Comparison of ENCODE assay signal across 8 cellular contexts in the genomic region with DNA sequence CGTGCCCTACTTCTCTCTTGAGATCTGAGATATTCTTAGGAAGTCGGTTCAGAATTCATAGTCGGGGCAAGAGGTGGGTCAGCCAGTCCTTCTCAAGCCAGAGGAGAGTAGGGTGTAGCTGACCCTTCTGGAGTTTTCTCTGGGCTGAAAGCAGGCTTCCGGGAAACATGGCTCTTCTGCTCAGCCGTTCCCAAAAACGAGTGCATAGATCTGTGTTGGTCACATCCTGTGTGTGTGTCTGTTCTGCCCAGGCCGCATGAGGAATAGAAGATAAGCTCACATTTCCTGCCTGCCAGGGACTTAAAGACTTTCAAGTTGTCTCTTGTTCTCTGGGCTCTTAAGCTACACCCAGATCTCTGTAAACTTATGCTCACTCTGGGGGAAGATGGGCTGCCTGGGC.
DNase-seq lines count a peak whose midpoint lies in the region; ATAC-seq, FAIRE-seq and TF ChIP-seq lines count a peak whose summit lies in the region.

No MANE protein-coding gene starts in this region.

- H2AFZ ChIP-seq in keratinocyte (ENCODE audit: control insufficient read depth, low read length): peak overlapping the region; percentile 42

- H3K4me2 ChIP-seq in A549: no peak overlapping the region
- H3K4me2 ChIP-seq in keratinocyte (ENCODE audit: control insufficient read depth, extremely low read depth, insufficient read depth, low read depth, low read length): peak overlapping the region; percentile 63

- no peak for TF ChIP-seq RAD21 in A549 (conservative IDR thresholded peaks at IDR 0.05 in 1 of 2, IDR thresholded peaks at IDR 0.05 in 1 of 2)

- no peaks in the 10 kb centered on the region for H3K27me3 ChIP-seq in keratinocyte (ENCODE audit: control insufficient read depth, extremely low read depth, insufficient read depth, low read length)
- H3K27me3 ChIP-seq in esophagus muscularis mucosa: no peaks in the 10 kb centered on the region

- H3K36me3 ChIP-seq in keratinocyte (ENCODE audit: control insufficient read depth in 2 of 2, extremely low read depth in 1 of 2, insufficient read depth in 2 of 2, low read length in 2 of 2) (no peaks in the 10 kb centered on the region), esophagus muscularis mucosa (no peaks in the 10 kb centered on the region)

- peak overlapping the region; percentile 51 to 95; a peak in 5 of 6 replicates for H3K27ac ChIP-seq in A549
- H3K27ac ChIP-seq in keratinocyte (ENCODE audit: control insufficient read depth, insufficient read depth, low read length): peak overlapping the region; percentile 94
- H3K27ac ChIP-seq in esophagus muscularis mucosa (replicated peaks in 1 of 4): peak overlapping the region in 2 of 4 donors; percentile 15 to 23

- no peak overlapping the region for H3K4me3 ChIP-seq in A549
- H3K4me3 ChIP-seq in keratinocyte (ENCODE audit: control insufficient read depth in 2 of 3, extremely low read depth in 1 of 3, insufficient read depth in 2 of 3, low read depth in 1 of 3, low read length in 3 of 3): no peak overlapping the region
- no peak overlapping the region for H3K4me3 ChIP-seq in esophagus muscularis mucosa

- H3K27me3 Mint-ChIP-seq in IgD-negative memory B cell: no peaks in the 10 kb centered on the region
- H3K27me3 Mint-ChIP-seq in activated T-helper 17 cell treated with anti-CD3 and anti-CD28 coated beads, Interleukin-2, amount 50 U/mL, for 72 hours: no peaks in the 10 kb centered on the region

- CTCF ChIA-PET in A549 (lab: Yijun Ruan, JAX): interaction anchor here (1.1 to 2.9 kb wide), 5 partner anchors 9 to 116 kb away, joined by 3 to 17 read pairs (median 9); no protein-coding TSS in a partner anchor

- dilution Hi-C loops in keratinocyte (cut with MboI; ENCODE audit: extremely low pct_ligation_motif_present, low sequenced_read_pairs): no loop called here

- TF ChIP-seq CTCF in A549 (IDR thresholded peaks at IDR 0.05) (no peak), keratinocyte (optimal IDR thresholded peaks at IDR 0.05 in 1 of 3, IDR thresholded peaks at IDR 0.05 in 1 of 3, conservative IDR thresholded peaks at IDR 0.05 in 1 of 3; ENCODE audit: extremely low read depth in 1 of 3, insufficient read depth in 2 of 3, low read length in 3 of 3) (no peak), esophagus muscularis mucosa (IDR thresholded peaks at IDR 0.05) (no peak)

- H3K4me1 ChIP-seq in A549 (peaks cover 51% of the 10 kb centered on the region), keratinocyte (ENCODE audit: control insufficient read depth, extremely low read depth, insufficient read depth, low read length) (peaks cover 45% of the 10 kb centered on the region), esophagus muscularis mucosa (peaks cover 18 to 47% (median 28%) of the 10 kb centered on the region in 4 donors)

- no peaks in the 10 kb centered on the region for H3K79me2 ChIP-seq in keratinocyte (ENCODE audit: control insufficient read depth, insufficient read depth, low read length)

- TF ChIP-seq EP300 in A549 (IDR thresholded peaks at IDR 0.05) (no peak), esophagus muscularis mucosa (IDR thresholded peaks at IDR 0.05) (no peak)

- H3K4me3 Mint-ChIP-seq in IgD-negative memory B cell: peak overlapping the region in 2 of 4 donors; percentile 77 to 83
- H3K4me3 Mint-ChIP-seq in activated T-helper 17 cell treated with anti-CD3 and anti-CD28 coated beads, Interleukin-2, amount 50 U/mL, for 72 hours: peak overlapping the region; percentile 75

- TF ChIP-seq POLR2A in A549 (IDR thresholded peaks at IDR 0.05; ENCODE audit: low read length): no peak
- no peak for TF ChIP-seq POLR2A in esophagus muscularis mucosa (IDR thresholded peaks at IDR 0.05; ENCODE audit: low read depth)

- no peaks in the 10 kb centered on the region for H3K9me3 Mint-ChIP-seq in IgD-negative memory B cell
- no peaks in the 10 kb centered on the region for H3K9me3 Mint-ChIP-seq in activated T-helper 17 cell treated with anti-CD3 and anti-CD28 coated beads, Interleukin-2, amount 50 U/mL, for 72 hours

- H3K9ac ChIP-seq in keratinocyte (ENCODE audit: control insufficient read depth, extremely low read depth, insufficient read depth, low read length): peak overlapping the region; percentile 72

- no peaks in the 10 kb centered on the region for H4K20me1 ChIP-seq in keratinocyte (ENCODE audit: control insufficient read depth, extremely low read depth, insufficient read depth, low read length)

- intact Hi-C loops in esophagus muscularis mucosa (cut with DNase I): no loop called here

- no peak for DNase-seq in A549 (ENCODE audit: low read depth in 1 of 2, low spot score in 1 of 2)
- peak; percentile 82 for DNase-seq in keratinocyte (ENCODE audit: low read depth, low spot score)
- no peak for DNase-seq in esophagus muscularis mucosa (ENCODE audit: extremely low spot score)
- no peak for DNase-seq in GM03348 (ENCODE audit: low spot score)

- H3K9me3 ChIP-seq in A549 (no peaks in the 10 kb centered on the region), keratinocyte (ENCODE audit: control insufficient read depth, low read depth, low read length) (no peaks in the 10 kb centered on the region), esophagus muscularis mucosa (no peaks in the 10 kb centered on the region)

- FAIRE-seq in A549 (lab: Jason Lieb, UNC): no peak
- peak; percentile 99 for FAIRE-seq in keratinocyte (lab: Jason Lieb, UNC)

- POLR2A ChIA-PET in A549 (lab: Yijun Ruan, JAX): no interaction called here

- H3K4me1 Mint-ChIP-seq in IgD-negative memory B cell: peaks cover 28 to 36% (median 35%) of the 10 kb centered on the region in 3 donors
- peaks cover 64% of the 10 kb centered on the region for H3K4me1 Mint-ChIP-seq in activated T-helper 17 cell treated with anti-CD3 and anti-CD28 coated beads, Interleukin-2, amount 50 U/mL, for 72 hours

- no peaks in the 10 kb centered on the region for H3K9me1 ChIP-seq in keratinocyte (ENCODE audit: control insufficient read depth, extremely low read depth, insufficient read depth, low read length)

- H3K27ac Mint-ChIP-seq in IgD-negative memory B cell: peak overlapping the region; percentile 60 to 82 (median 64)
- H3K27ac Mint-ChIP-seq in activated T-helper 17 cell treated with anti-CD3 and anti-CD28 coated beads, Interleukin-2, amount 50 U/mL, for 72 hours: peak overlapping the region; percentile 95

- WGBS in A549 (ENCODE audit: missing lambda C conversion rate): 84% methylated on average over 7 of the region's 7 CpGs
- WGBS in esophagus muscularis mucosa: 76% methylated on average over 7 of the region's 7 CpGs

- H3K36me3 Mint-ChIP-seq in IgD-negative memory B cell: peaks cover 3% of the 10 kb centered on the region
- H3K36me3 Mint-ChIP-seq in activated T-helper 17 cell treated with anti-CD3 and anti-CD28 coated beads, Interleukin-2, amount 50 U/mL, for 72 hours (ENCODE audit: low read depth): peaks cover under 1% of the 10 kb centered on the region

- no peak for ATAC-seq in A549
- peak; percentile 71 for ATAC-seq in activated T-helper 17 cell treated with anti-CD3 and anti-CD28 coated beads, Interleukin-2, amount 50 U/mL, for 72 hours (replicated peaks)
- no peak for ATAC-seq in GM19397 (IDR thresholded peaks at IDR 0.05; ENCODE audit: unreplicated experiment)
- ATAC-seq in GM21786 (IDR thresholded peaks at IDR 0.05; ENCODE audit: unreplicated experiment): no peak

TF ChIP-seq in A549, 52 proteins besides CTCF, POLR2A, EP300 and RAD21 (continues in another document):
- TF ChIP-seq CHD4 (IDR thresholded peaks at IDR 0.05; ENCODE audit: borderline replicate concordance) (no peak), ESRRA (IDR thresholded peaks at IDR 0.05; ENCODE audit: borderline replicate concordance, low read length) (no peak)
- TF ChIP-seq, protein P1, sequence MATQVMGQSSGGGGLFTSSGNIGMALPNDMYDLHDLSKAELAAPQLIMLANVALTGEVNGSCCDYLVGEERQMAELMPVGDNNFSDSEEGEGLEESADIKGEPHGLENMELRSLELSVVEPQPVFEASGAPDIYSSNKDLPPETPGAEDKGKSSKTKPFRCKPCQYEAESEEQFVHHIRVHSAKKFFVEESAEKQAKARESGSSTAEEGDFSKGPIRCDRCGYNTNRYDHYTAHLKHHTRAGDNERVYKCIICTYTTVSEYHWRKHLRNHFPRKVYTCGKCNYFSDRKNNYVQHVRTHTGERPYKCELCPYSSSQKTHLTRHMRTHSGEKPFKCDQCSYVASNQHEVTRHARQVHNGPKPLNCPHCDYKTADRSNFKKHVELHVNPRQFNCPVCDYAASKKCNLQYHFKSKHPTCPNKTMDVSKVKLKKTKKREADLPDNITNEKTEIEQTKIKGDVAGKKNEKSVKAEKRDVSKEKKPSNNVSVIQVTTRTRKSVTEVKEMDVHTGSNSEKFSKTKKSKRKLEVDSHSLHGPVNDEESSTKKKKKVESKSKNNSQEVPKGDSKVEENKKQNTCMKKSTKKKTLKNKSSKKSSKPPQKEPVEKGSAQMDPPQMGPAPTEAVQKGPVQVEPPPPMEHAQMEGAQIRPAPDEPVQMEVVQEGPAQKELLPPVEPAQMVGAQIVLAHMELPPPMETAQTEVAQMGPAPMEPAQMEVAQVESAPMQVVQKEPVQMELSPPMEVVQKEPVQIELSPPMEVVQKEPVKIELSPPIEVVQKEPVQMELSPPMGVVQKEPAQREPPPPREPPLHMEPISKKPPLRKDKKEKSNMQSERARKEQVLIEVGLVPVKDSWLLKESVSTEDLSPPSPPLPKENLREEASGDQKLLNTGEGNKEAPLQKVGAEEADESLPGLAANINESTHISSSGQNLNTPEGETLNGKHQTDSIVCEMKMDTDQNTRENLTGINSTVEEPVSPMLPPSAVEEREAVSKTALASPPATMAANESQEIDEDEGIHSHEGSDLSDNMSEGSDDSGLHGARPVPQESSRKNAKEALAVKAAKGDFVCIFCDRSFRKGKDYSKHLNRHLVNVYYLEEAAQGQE (IDR thresholded peaks at IDR 0.05): no peak
- TF ChIP-seq, protein P2, sequence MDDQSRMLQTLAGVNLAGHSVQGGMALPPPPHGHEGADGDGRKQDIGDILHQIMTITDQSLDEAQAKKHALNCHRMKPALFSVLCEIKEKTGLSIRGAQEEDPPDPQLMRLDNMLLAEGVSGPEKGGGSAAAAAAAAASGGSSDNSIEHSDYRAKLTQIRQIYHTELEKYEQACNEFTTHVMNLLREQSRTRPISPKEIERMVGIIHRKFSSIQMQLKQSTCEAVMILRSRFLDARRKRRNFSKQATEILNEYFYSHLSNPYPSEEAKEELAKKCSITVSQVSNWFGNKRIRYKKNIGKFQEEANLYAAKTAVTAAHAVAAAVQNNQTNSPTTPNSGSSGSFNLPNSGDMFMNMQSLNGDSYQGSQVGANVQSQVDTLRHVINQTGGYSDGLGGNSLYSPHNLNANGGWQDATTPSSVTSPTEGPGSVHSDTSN (IDR thresholded peaks at IDR 0.05): no peak
- TF ChIP-seq, protein P3, sequence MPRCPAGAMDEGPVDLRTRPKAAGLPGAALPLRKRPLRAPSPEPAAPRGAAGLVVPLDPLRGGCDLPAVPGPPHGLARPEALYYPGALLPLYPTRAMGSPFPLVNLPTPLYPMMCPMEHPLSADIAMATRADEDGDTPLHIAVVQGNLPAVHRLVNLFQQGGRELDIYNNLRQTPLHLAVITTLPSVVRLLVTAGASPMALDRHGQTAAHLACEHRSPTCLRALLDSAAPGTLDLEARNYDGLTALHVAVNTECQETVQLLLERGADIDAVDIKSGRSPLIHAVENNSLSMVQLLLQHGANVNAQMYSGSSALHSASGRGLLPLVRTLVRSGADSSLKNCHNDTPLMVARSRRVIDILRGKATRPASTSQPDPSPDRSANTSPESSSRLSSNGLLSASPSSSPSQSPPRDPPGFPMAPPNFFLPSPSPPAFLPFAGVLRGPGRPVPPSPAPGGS (IDR thresholded peaks at IDR 0.05): no peak
